Comparison of ENCODE assay signal across 21 cellular contexts in the genomic region with DNA sequence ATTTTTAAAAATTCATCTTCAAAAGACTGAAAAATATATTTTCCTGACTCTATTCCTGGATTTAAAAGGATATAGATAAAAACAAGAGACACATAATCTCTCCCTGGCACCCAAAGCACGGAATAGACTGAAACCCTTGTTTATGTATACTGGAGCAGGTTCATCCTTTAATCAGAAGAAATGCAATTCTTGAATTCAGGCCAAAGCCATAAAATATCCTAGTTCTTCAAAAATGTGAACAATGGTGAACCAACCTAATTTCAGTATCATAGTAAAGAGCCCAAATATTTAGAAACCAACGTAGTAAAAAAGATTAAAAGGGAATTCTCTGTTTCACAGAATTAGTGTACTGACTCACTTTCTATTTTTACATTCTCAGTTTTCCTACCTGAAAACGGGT.
"Had no signal": no experiment of that assay in that cellular context is flagged by ENCODE, and none has a peak within 500 bp of the region (broad histone marks: within the 10 kb centered on the region; RNA-seq: fewer than 3 reads in every experiment).

No MANE protein-coding gene starts in this region.

- H3K4me3 Mint-ChIP-seq: activated B cell treated with CpG ODN at 0.5 μM for 24 hours; activated CD8-positive, alpha-beta T cell treated with anti-CD3 and anti-CD28 coated beads for 36 hours; activated T-cell treated with anti-CD3 and anti-CD28 coated beads, Interleukin-2, amount 50 U/mL, for 4 hours; immature natural killer cell; memory B cell; naive B cell; neural crest cell; stimulated activated naive CD8-positive, alpha-beta T cell treated with anti-CD3 and anti-CD28 coated beads, Interleukin-15, Interleukin-2, amounts not matched to agents 100 ng/mL and 50 ng/mL, for 24 hours had no signal

- H3K4me3 ChIP-seq: cardiac muscle cell, gastrocnemius medialis, mucosa of descending colon, psoas muscle, skin epidermis, tibial nerve had no signal

- H3K27me3 ChIP-seq: cardiac muscle cell, gastrocnemius medialis, tibial nerve had no signal

- H3K9me3 Mint-ChIP-seq: activated B cell treated with CpG ODN at 0.5 μM for 24 hours; activated CD8-positive, alpha-beta T cell treated with anti-CD3 and anti-CD28 coated beads for 36 hours; activated T-cell treated with anti-CD3 and anti-CD28 coated beads, Interleukin-2, amount 50 U/mL, for 4 hours; immature natural killer cell; memory B cell; naive B cell; neural crest cell; stimulated activated naive CD8-positive, alpha-beta T cell treated with anti-CD3 and anti-CD28 coated beads, Interleukin-15, Interleukin-2, amounts not matched to agents 100 ng/mL and 50 ng/mL, for 24 hours had no signal

- ATAC-seq: activated CD8-positive, alpha-beta T cell treated with anti-CD3 and anti-CD28 coated beads for 36 hours; activated T-cell treated with anti-CD3 and anti-CD28 coated beads, Interleukin-2, amount 50 U/mL, for 4 hours; gastrocnemius medialis; left ventricle myocardium superior; mucosa of descending colon; psoas muscle; right cardiac atrium had no signal

- DNase-seq: activated B cell treated with CpG ODN at 0.5 μM for 24 hours; activated CD4-positive, alpha-beta T cell treated with anti-CD3 and anti-CD28 coated beads for 4 hours; activated CD8-positive, alpha-beta T cell treated with anti-CD3 and anti-CD28 coated beads for 36 hours; activated effector memory CD4-positive, alpha-beta T cell treated with Interleukin-2 at 50 U/mL for 16 hours; activated naive CD4-positive, alpha-beta T cell treated with anti-CD3 and anti-CD28 coated beads, Interleukin-2, amount 50 U/mL, for 16 hours; activated T-cell treated with anti-CD3 and anti-CD28 coated beads, Interleukin-2, amount 50 U/mL, for 4 hours; gastrocnemius medialis; head of caudate nucleus; immature natural killer cell; left ventricle myocardium superior; mucosa of descending colon; naive B cell; psoas muscle; right cardiac atrium had no signal

- H3K27me3 Mint-ChIP-seq: activated B cell treated with CpG ODN at 0.5 μM for 24 hours; activated CD8-positive, alpha-beta T cell treated with anti-CD3 and anti-CD28 coated beads for 36 hours; memory B cell; naive B cell; stimulated activated naive CD8-positive, alpha-beta T cell treated with anti-CD3 and anti-CD28 coated beads, Interleukin-15, Interleukin-2, amounts not matched to agents 100 ng/mL and 50 ng/mL, for 24 hours had no signal

- H3K4me1 Mint-ChIP-seq: activated B cell treated with CpG ODN at 0.5 μM for 24 hours, immature natural killer cell, memory B cell, naive B cell, neural crest cell had no signal

- H3K27ac Mint-ChIP-seq: activated B cell treated with CpG ODN at 0.5 μM for 24 hours; activated CD8-positive, alpha-beta T cell treated with anti-CD3 and anti-CD28 coated beads for 36 hours; memory B cell; naive B cell; stimulated activated naive CD8-positive, alpha-beta T cell treated with anti-CD3 and anti-CD28 coated beads, Interleukin-15, Interleukin-2, amounts not matched to agents 100 ng/mL and 50 ng/mL, for 24 hours had no signal

- H3K27ac ChIP-seq: cardiac muscle cell, epithelial cell of prostate, gastrocnemius medialis, psoas muscle, skin epidermis, tibial nerve had no signal

- H3K4me1 ChIP-seq: gastrocnemius medialis, psoas muscle, tibial nerve had no signal

- H3K9me3 ChIP-seq: gastrocnemius medialis, mucosa of descending colon, psoas muscle, tibial nerve had no signal
